28 cellular contexts compared by ENCODE assay signal in the genomic region with DNA sequence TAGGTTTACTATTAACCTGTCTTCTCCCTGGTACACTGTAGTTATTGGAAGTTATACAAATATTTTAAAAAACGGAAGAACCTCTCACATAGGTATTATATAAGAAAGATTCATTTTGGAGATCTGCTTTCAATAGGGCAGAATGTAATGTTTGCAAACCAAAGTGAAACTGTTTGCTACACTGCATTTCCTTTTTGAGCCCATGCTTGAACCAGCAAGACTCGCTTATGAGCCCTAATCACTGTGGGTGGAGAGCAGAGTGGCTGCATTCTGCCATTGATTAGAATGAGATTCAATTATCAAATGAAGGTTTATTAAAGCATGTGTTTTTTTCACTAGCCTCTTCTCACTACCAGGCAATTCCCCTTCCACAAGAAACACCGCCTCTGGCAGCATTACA.
"Had no signal": no experiment of that assay in that cellular context is flagged by ENCODE, and none has a peak within 500 bp of the region (broad histone marks: within the 10 kb centered on the region; RNA-seq: fewer than 3 reads in every experiment).

No MANE protein-coding gene starts in this region.

- H3K36me3 ChIP-seq: SJSA1 had no signal

- H3K4me3 Mint-ChIP-seq: activated CD4-positive, alpha-beta memory T cell treated with anti-CD3 and anti-CD28 coated beads for 36 hours; activated CD4-positive, alpha-beta T cell treated with anti-CD3 and anti-CD28 coated beads, Interleukin-2, amount 10 ng/mL, durations not matched to agents 7 days and 5 days; activated naive CD4-positive, alpha-beta T cell treated with anti-CD3 and anti-CD28 coated beads, Interleukin-2, amount 10 ng/mL, durations not matched to agents 7 days and 5 days; activated naive CD8-positive, alpha-beta T cell treated with anti-CD3 and anti-CD28 coated beads for 36 hours; activated T-helper 17 cell treated with anti-CD3 and anti-CD28 coated beads, Interleukin-2, amount 50 U/mL, for 72 hours; T-cell had no signal

- H3K4me3 ChIP-seq: K562, SJSA1 had no signal

- ATAC-seq: activated T-helper 17 cell treated with anti-CD3 and anti-CD28 coated beads, Interleukin-2, amount 50 U/mL, for 72 hours; K562; Panc1; T-cell had no signal

- H3K36me3 Mint-ChIP-seq: activated CD4-positive, alpha-beta memory T cell treated with anti-CD3 and anti-CD28 coated beads for 36 hours; activated naive CD4-positive, alpha-beta T cell treated with anti-CD3 and anti-CD28 coated beads, Interleukin-2, amount 10 ng/mL, durations not matched to agents 7 days and 5 days; activated naive CD8-positive, alpha-beta T cell treated with anti-CD3 and anti-CD28 coated beads for 36 hours; T-cell had no signal

- H3K4me1 ChIP-seq: SJSA1 had no signal

- H3K27me3 ChIP-seq: SJSA1 had no signal

- H3K27me3 Mint-ChIP-seq: activated CD4-positive, alpha-beta memory T cell treated with anti-CD3 and anti-CD28 coated beads for 36 hours; activated CD4-positive, alpha-beta T cell treated with anti-CD3 and anti-CD28 coated beads, Interleukin-2, amount 10 ng/mL, durations not matched to agents 7 days and 5 days; activated naive CD4-positive, alpha-beta T cell treated with anti-CD3 and anti-CD28 coated beads, Interleukin-2, amount 10 ng/mL, durations not matched to agents 7 days and 5 days; activated naive CD8-positive, alpha-beta T cell treated with anti-CD3 and anti-CD28 coated beads for 36 hours; activated T-helper 17 cell treated with anti-CD3 and anti-CD28 coated beads, Interleukin-2, amount 50 U/mL, for 72 hours; T-cell had no signal

- DNase-seq: activated CD4-positive, alpha-beta memory T cell treated with anti-CD3 and anti-CD28 coated beads for 36 hours; activated CD4-positive, alpha-beta T cell treated with anti-CD3 and anti-CD28 coated beads, Interleukin-2, amount 10 ng/mL, durations not matched to agents 7 days and 5 days; activated CD4-positive, CD25-positive, alpha-beta regulatory T cell; activated CD8-positive, alpha-beta memory T cell treated with anti-CD3 and anti-CD28 coated beads for 24 hours; activated gamma-delta T cell treated with Interleukin-2 at 50 U/mL for 16 hours; activated naive CD4-positive, alpha-beta T cell treated with anti-CD3 and anti-CD28 coated beads, Interleukin-2, amount 10 ng/mL, durations not matched to agents 7 days and 5 days; activated naive CD8-positive, alpha-beta T cell treated with anti-CD3 and anti-CD28 coated beads for 36 hours; activated T-cell treated with anti-CD3 and anti-CD28 coated beads for 4 hours; activated T-cell treated with anti-CD3 and anti-CD28 coated beads, Interleukin-2, amount 50 U/mL, for 48 hours; cerebellar nuclear complex; Kasumi-1; NCI-H1048; NCI-H1694; NCI-H2029; NCI-H2107; NCI-H345; NCI-H510A treated with DMSO at 0.1 percent for 48 hours; NCI-H69; OCI-M1; SHP77; T-cell; T-helper 2 cell; T1000 had no signal

- H3K4me1 Mint-ChIP-seq: activated CD4-positive, alpha-beta T cell treated with anti-CD3 and anti-CD28 coated beads, Interleukin-2, amount 10 ng/mL, durations not matched to agents 7 days and 5 days; activated naive CD4-positive, alpha-beta T cell treated with anti-CD3 and anti-CD28 coated beads, Interleukin-2, amount 10 ng/mL, durations not matched to agents 7 days and 5 days; activated naive CD8-positive, alpha-beta T cell treated with anti-CD3 and anti-CD28 coated beads for 36 hours; activated T-helper 17 cell treated with anti-CD3 and anti-CD28 coated beads, Interleukin-2, amount 50 U/mL, for 72 hours; T-cell had no signal

- H3K27ac Mint-ChIP-seq: activated CD4-positive, alpha-beta memory T cell treated with anti-CD3 and anti-CD28 coated beads for 36 hours; activated CD4-positive, alpha-beta T cell treated with anti-CD3 and anti-CD28 coated beads, Interleukin-2, amount 10 ng/mL, durations not matched to agents 7 days and 5 days; activated naive CD4-positive, alpha-beta T cell treated with anti-CD3 and anti-CD28 coated beads, Interleukin-2, amount 10 ng/mL, durations not matched to agents 7 days and 5 days; activated naive CD8-positive, alpha-beta T cell treated with anti-CD3 and anti-CD28 coated beads for 36 hours; activated T-helper 17 cell treated with anti-CD3 and anti-CD28 coated beads, Interleukin-2, amount 50 U/mL, for 72 hours; T-cell had no signal

- H3K9me3 ChIP-seq: SJSA1 had no signal

- H3K27ac ChIP-seq: SJSA1, VCaP had no signal
